ENCODE assay signal across 18 cellular contexts in the genomic region with DNA sequence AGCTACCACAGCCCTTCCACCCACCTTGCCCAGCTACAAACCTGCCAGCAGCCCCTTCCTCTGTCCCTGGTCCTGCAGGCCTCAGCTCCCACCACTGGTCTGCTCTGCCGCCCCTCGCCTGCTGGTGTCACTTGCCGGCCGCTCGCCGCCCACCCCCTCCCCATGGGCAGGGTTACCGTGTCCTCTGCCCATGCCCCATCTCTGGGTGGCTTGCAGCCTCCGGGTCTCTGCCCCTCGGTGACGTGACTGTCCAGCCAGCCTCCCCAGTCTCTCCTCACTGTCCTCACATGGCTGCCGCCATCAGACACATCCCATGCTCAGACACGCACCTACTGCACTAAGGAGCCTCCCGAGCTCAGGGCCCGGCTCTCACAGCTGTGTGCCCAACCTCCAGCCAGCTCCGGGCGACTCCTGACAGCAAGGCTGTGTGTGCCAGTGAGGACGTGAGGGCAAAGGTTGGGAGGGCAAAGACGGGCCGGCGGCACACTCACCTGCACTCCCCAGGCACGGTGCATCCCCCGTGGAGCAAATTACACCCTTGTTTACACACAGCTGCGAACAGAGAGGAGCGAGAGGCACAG. TPM values are rescaled to one million over a fixed set of nuclear protein-coding genes. Genes with fewer than 3 reads are reported as not detected.
DNase-seq lines count a peak whose midpoint lies in the region; ATAC-seq and TF ChIP-seq lines count a peak whose summit lies in the region.
"Had no signal": no experiment of that assay in that cellular context is flagged by ENCODE, and none has a peak within 500 bp of the region (broad histone marks: within the 10 kb centered on the region; RNA-seq: fewer than 3 reads in every experiment).

No MANE protein-coding gene starts in this region.

- H3K27ac ChIP-seq in BLaER1 (peak overlapping the region; percentile 18; the same call in 1 of the 2 replicates), HEK293 (ENCODE audit: extremely low read depth, low read depth, low read length) (no peak overlapping the region), right lobe of liver (no peak overlapping the region)
- H3K27ac ChIP-seq: KMS-11, SJCRH30 had no signal

- 52% methylated on average over 4 of the region's 24 CpGs for WGBS in right lobe of liver (ENCODE audit: insufficient coverage, low coverage, low lambda C conversion rate, missing lambda C conversion rate)

- H3K36me3 Mint-ChIP-seq in endothelial cell (ENCODE audit: low read depth, unreplicated experiment), result no peaks in the 10 kb centered on the region
- H3K36me3 Mint-ChIP-seq in activated T-cell treated with anti-CD3 and anti-CD28 coated beads, Interleukin-2, amount 50 U/mL, for 24 hours (ENCODE audit: low read depth), result no peaks in the 10 kb centered on the region
- H3K36me3 Mint-ChIP-seq: CD4-positive, alpha-beta memory T cell had no signal

- H3K36me3 ChIP-seq in BLaER1 (peaks cover 70% of the 10 kb centered on the region), HEK293 (ENCODE audit: control insufficient read depth in 2 of 2, insufficient read depth in 1 of 2, low read length in 2 of 2) (peaks cover 0 to 59% of the 10 kb centered on the region in 2 experiments; a peak in 1 of 3 replicates), right lobe of liver (no peaks in the 10 kb centered on the region), HAP-1 (replicated peaks) (peaks cover 31% of the 10 kb centered on the region)
- H3K36me3 ChIP-seq: SJCRH30 had no signal

- no peak for TF ChIP-seq POLR2A in right lobe of liver (IDR thresholded peaks at IDR 0.05)

- 0 out of 2 replicates have a peak overlapping the region, but pooled peaks have one; percentile 24 for H3K9ac ChIP-seq in BLaER1
- H3K9ac ChIP-seq: KMS-11 had no signal

- H3K27me3 Mint-ChIP-seq in endothelial cell (ENCODE audit: unreplicated experiment), result peaks cover 9% of the 10 kb centered on the region
- no peaks in the 10 kb centered on the region for H3K27me3 Mint-ChIP-seq in activated T-cell treated with anti-CD3 and anti-CD28 coated beads, Interleukin-2, amount 50 U/mL, for 24 hours
- H3K27me3 Mint-ChIP-seq: CD4-positive, alpha-beta memory T cell had no signal

- H3K27ac Mint-ChIP-seq in endothelial cell (ENCODE audit: unreplicated experiment), result peak overlapping the region; percentile 48
- no peak overlapping the region for H3K27ac Mint-ChIP-seq in activated T-cell treated with anti-CD3 and anti-CD28 coated beads, Interleukin-2, amount 50 U/mL, for 24 hours
- H3K27ac Mint-ChIP-seq: CD4-positive, alpha-beta memory T cell had no signal

- H3K4me1 ChIP-seq in BLaER1, result peaks cover 89% of the 10 kb centered on the region
- H3K4me1 ChIP-seq in HEK293 (ENCODE audit: control insufficient read depth, insufficient read depth, low read length), result no peaks in the 10 kb centered on the region
- H3K4me1 ChIP-seq in right lobe of liver, result no peaks in the 10 kb centered on the region
- H3K4me1 ChIP-seq in HAP-1, result no peaks in the 10 kb centered on the region

- DNase-seq in endothelial cell (ENCODE audit: low spot score) (no peak), right lobe of liver (peak in 1 of 3 donors; percentile 74), HAP-1 (ENCODE audit: low spot score in 2 of 2) (no peak), DMS53 (lab: John Stamatoyannopoulos, UW) (no peak)
- no peak for DNase-seq in activated T-cell treated with anti-CD3 and anti-CD28 coated beads, Interleukin-2, amount 50 U/mL, for 24 hours
- no peak for DNase-seq in activated CD4-positive, CD25-positive, alpha-beta regulatory T cell (lab: John Stamatoyannopoulos, UW)
- DNase-seq: DND-41, GF-D8, NCI-H1092, NCI-H1930, NCI-H2171, NCI-H446 treated with DMSO at 0.1 percent for 48 hours, NCI-H82, SJCRH30 had no signal

- peak overlapping the region; percentile 61 for H3K4me2 ChIP-seq in BLaER1
- H3K4me2 ChIP-seq: KMS-11 had no signal

- POLR2A ChIA-PET in HEK293 (lab: Yijun Ruan, JAX), result interaction anchor here (0.6 to 1.3 kb wide), 2 partner anchors 9 to 23 kb away, joined by 3 read pairs; no protein-coding TSS in a partner anchor

- no peaks in the 10 kb centered on the region for H3K27me3 ChIP-seq in BLaER1
- no peaks in the 10 kb centered on the region for H3K27me3 ChIP-seq in right lobe of liver
- no peaks in the 10 kb centered on the region for H3K27me3 ChIP-seq in HAP-1 (ENCODE audit: low read depth)
- H3K27me3 ChIP-seq: SJCRH30 had no signal

- no peaks in the 10 kb centered on the region for H3K9me3 Mint-ChIP-seq in endothelial cell (ENCODE audit: unreplicated experiment)
- no peaks in the 10 kb centered on the region for H3K9me3 Mint-ChIP-seq in activated T-cell treated with anti-CD3 and anti-CD28 coated beads, Interleukin-2, amount 50 U/mL, for 24 hours
- H3K9me3 Mint-ChIP-seq: CD4-positive, alpha-beta memory T cell had no signal

- ATAC-seq in right lobe of liver, result peak; percentile 70 to 85 (median 77)

- H3K4me3 ChIP-seq in BLaER1 (no peak overlapping the region), HEK293 (ENCODE audit: low read depth, low read length) (no peak overlapping the region), right lobe of liver (no peak overlapping the region), HAP-1 (no peak overlapping the region)
- H3K4me3 ChIP-seq: SJCRH30 had no signal

- TF ChIP-seq CTCF in HEK293 (tag by site-specific recombination; IDR thresholded peaks at IDR 0.05), result no peak
- TF ChIP-seq CTCF in endothelial cell (IDR thresholded peaks at IDR 0.05; ENCODE audit: unreplicated experiment), result no peak
- TF ChIP-seq CTCF in right lobe of liver (IDR thresholded peaks at IDR 0.05), result no peak

- H3K4me3 Mint-ChIP-seq in endothelial cell (ENCODE audit: unreplicated experiment), result no peak overlapping the region
- H3K4me3 Mint-ChIP-seq in activated T-cell treated with anti-CD3 and anti-CD28 coated beads, Interleukin-2, amount 50 U/mL, for 24 hours, result no peak overlapping the region
- H3K4me3 Mint-ChIP-seq: CD4-positive, alpha-beta memory T cell had no signal

- no peaks in the 10 kb centered on the region for H3K4me1 Mint-ChIP-seq in endothelial cell (ENCODE audit: unreplicated experiment)
- H3K4me1 Mint-ChIP-seq in activated T-cell treated with anti-CD3 and anti-CD28 coated beads, Interleukin-2, amount 50 U/mL, for 24 hours (ENCODE audit: low read depth), result no peaks in the 10 kb centered on the region
- H3K4me1 Mint-ChIP-seq: CD4-positive, alpha-beta memory T cell had no signal

- H3K9me3 ChIP-seq in BLaER1 (no peaks in the 10 kb centered on the region), HEK293 (ENCODE audit: control insufficient read depth, insufficient read depth, low read depth, low read length) (no peaks in the 10 kb centered on the region), right lobe of liver (no peaks in the 10 kb centered on the region), HAP-1 (no peaks in the 10 kb centered on the region)
- H3K9me3 ChIP-seq: SJCRH30 had no signal

- CTCF ChIA-PET in HEK293 (lab: Yijun Ruan, JAX), result interaction anchor here (0.6 kb wide), 1 partner anchor 40 kb away, joined by 3 read pairs; no protein-coding TSS in a partner anchor

- in situ Hi-C loops in HAP-1 (cut with MboI; ENCODE audit: low sequenced_read_pairs), result no loop called here

- H4K20me1 ChIP-seq in BLaER1, result peaks cover 92% of the 10 kb centered on the region

- intact Hi-C loops in right lobe of liver (cut with DNase I), result no loop called here

TF ChIP-seq in HEK293, 187 proteins besides CTCF, POLR2A, EP300 and RAD21 (continues in another document):
- TF ChIP-seq ZNF132 (tag by site-specific recombination; IDR thresholded peaks at IDR 0.05; ENCODE audit: borderline replicate concordance), result no peak
- no peak for TF ChIP-seq ZNF776 (tag by site-specific recombination; IDR thresholded peaks at IDR 0.05; ENCODE audit: borderline replicate concordance)
- no peak for TF ChIP-seq YY1 (tag by site-specific recombination; IDR thresholded peaks at IDR 0.05)
- TF ChIP-seq, protein P1, sequence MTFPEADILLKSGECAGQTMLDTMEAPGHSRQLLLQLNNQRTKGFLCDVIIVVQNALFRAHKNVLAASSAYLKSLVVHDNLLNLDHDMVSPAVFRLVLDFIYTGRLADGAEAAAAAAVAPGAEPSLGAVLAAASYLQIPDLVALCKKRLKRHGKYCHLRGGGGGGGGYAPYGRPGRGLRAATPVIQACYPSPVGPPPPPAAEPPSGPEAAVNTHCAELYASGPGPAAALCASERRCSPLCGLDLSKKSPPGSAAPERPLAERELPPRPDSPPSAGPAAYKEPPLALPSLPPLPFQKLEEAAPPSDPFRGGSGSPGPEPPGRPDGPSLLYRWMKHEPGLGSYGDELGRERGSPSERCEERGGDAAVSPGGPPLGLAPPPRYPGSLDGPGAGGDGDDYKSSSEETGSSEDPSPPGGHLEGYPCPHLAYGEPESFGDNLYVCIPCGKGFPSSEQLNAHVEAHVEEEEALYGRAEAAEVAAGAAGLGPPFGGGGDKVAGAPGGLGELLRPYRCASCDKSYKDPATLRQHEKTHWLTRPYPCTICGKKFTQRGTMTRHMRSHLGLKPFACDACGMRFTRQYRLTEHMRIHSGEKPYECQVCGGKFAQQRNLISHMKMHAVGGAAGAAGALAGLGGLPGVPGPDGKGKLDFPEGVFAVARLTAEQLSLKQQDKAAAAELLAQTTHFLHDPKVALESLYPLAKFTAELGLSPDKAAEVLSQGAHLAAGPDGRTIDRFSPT (tag by site-specific recombination; IDR thresholded peaks at IDR 0.05), result no peak
- peak; percentile 5; the same call in 1 of the 2 replicates for TF ChIP-seq EGR2 (tag by site-specific recombination; IDR thresholded peaks at IDR 0.05; ENCODE audit: low read depth)
- TF ChIP-seq ZNF626 (tag by site-specific recombination; IDR thresholded peaks at IDR 0.05), result no peak
- no peak for TF ChIP-seq ZSCAN4 (tag by site-specific recombination; IDR thresholded peaks at IDR 0.05)
- TF ChIP-seq ZNF658 (tag by site-specific recombination; IDR thresholded peaks at IDR 0.05), result no peak
- no peak for TF ChIP-seq BCL11B (tag by site-specific recombination; IDR thresholded peaks at IDR 0.05; ENCODE audit: low read depth)

RNA-seq across cellular contexts. Expression of gene JAG2, which starts 13.4 kb away (rescaled TPM):
- 280 TPM for total RNA-seq in endothelial cell (ENCODE audit: unreplicated experiment)
- 1 to 10 TPM; 1.1 to 3.5 (median 1.2) TPM for total RNA-seq in right lobe of liver

RNA-seq across cellular contexts. Expression of gene NUDT14, which starts 26.0 kb away (rescaled TPM):
- total RNA-seq in endothelial cell (ENCODE audit: unreplicated experiment) (135 TPM), right lobe of liver (10 to 100 TPM in 5 of 6 experiments, 1 to 10 TPM in 1; 9.0 to 27.4 (median 11.4) TPM)

Comparison
In these comparisons a context has a peak if more than half of its experiments do, and no peak if none do; other contexts are left out.
1. RNA of gene JAG2, which starts 13.4 kb away (total RNA-seq): 280 TPM in endothelial cell (single experiment); 1.1 to 3.5 TPM in right lobe of liver; every median in the first group is over 10 times any median in the second.